40 cellular contexts compared by ENCODE assay signal in genomic region chr5:97475847-97476246, GRCh38.
"Had no signal": no experiment of that assay in that cellular context is flagged by ENCODE, and none has a peak within 500 bp of the region (broad histone marks: within the 10 kb centered on the region; RNA-seq: fewer than 3 reads in every experiment).

No MANE protein-coding gene starts in this region.

- H3K36me3 ChIP-seq: adrenal gland, ascending aorta, brain microvascular endothelial cell, breast epithelium, cardiac muscle cell had no signal

- FAIRE-seq: astrocyte, bronchial epithelial cell had no signal

- H3K4me1 ChIP-seq: adrenal gland, ascending aorta, body of pancreas, breast epithelium had no signal

- H3K36me3 Mint-ChIP-seq: activated naive CD4-positive, alpha-beta T cell treated with anti-CD3 and anti-CD28 coated beads, Interleukin-2, amount 10 ng/mL, durations not matched to agents 7 days and 5 days; activated naive CD4-positive, alpha-beta T cell treated with anti-CD3 and anti-CD28 coated beads, Interleukin-2, amount 50 U/mL, for 24 hours; activated naive CD4-positive, alpha-beta T cell treated with anti-CD3 and anti-CD28 coated beads, Interleukin-2, amount 50 U/mL, for 72 hours; activated naive CD8-positive, alpha-beta T cell; activated naive CD8-positive, alpha-beta T cell treated with anti-CD3 and anti-CD28 coated beads for 36 hours; activated naive CD8-positive, alpha-beta T cell treated with anti-CD3 and anti-CD28 coated beads, Interleukin-2, amount 10 ng/mL, durations not matched to agents 7 days and 5 days; brain had no signal

- ATAC-seq: activated naive CD4-positive, alpha-beta T cell treated with anti-CD3 and anti-CD28 coated beads, Interleukin-2, amount 50 U/mL, for 72 hours; activated naive CD8-positive, alpha-beta T cell treated with anti-CD3 and anti-CD28 coated beads, Interleukin-2, amount 50 U/mL, for 24 hours; activated T-cell treated with anti-CD3 and anti-CD28 coated beads, Interleukin-2, amount 50 U/mL, for 4 hours; activated T-cell treated with anti-CD3 and anti-CD28 coated beads, Interleukin-2, amount 50 U/mL, for 72 hours; activated T-helper 17 cell treated with anti-CD3 and anti-CD28 coated beads, Interleukin-2, amount 50 U/mL, for 72 hours; body of pancreas had no signal

- H3K4me3 Mint-ChIP-seq: activated naive CD4-positive, alpha-beta T cell treated with anti-CD3 and anti-CD28 coated beads for 36 hours; activated naive CD4-positive, alpha-beta T cell treated with anti-CD3 and anti-CD28 coated beads, Interleukin-2, amount 10 ng/mL, durations not matched to agents 7 days and 5 days; activated naive CD4-positive, alpha-beta T cell treated with anti-CD3 and anti-CD28 coated beads, Interleukin-2, amount 50 U/mL, for 24 hours; activated naive CD8-positive, alpha-beta T cell; activated naive CD8-positive, alpha-beta T cell treated with anti-CD3 and anti-CD28 coated beads for 36 hours; activated naive CD8-positive, alpha-beta T cell treated with anti-CD3 and anti-CD28 coated beads, Interleukin-2, amount 10 ng/mL, durations not matched to agents 7 days and 5 days; activated naive CD8-positive, alpha-beta T cell treated with anti-CD3 and anti-CD28 coated beads, Interleukin-2, amount 50 U/mL, for 24 hours; activated T-cell treated with anti-CD3 and anti-CD28 coated beads, Interleukin-2, amount 50 U/mL, for 24 hours; activated T-cell treated with anti-CD3 and anti-CD28 coated beads, Interleukin-2, amount 50 U/mL, for 4 hours; activated T-cell treated with anti-CD3 and anti-CD28 coated beads, Interleukin-2, amount 50 U/mL, for 72 hours; activated T-helper 1 cell treated with anti-CD3 and anti-CD28 coated beads, Interleukin-12 subunit alpha, Interleukin-12 subunit beta, Interleukin-2, Interleukin-4 antibody, amounts not matched to agents 30 ng/mL and 10 ng/mL and 1 ng/mL, durations not matched to agents 14 hours and 24 hours and 36 hours; activated T-helper 17 cell treated with anti-CD3 and anti-CD28 coated beads, Interleukin-2, amount 50 U/mL, for 72 hours; brain; central memory CD8-positive, alpha-beta T cell had no signal

- H3K27me3 Mint-ChIP-seq: activated naive CD4-positive, alpha-beta T cell treated with anti-CD3 and anti-CD28 coated beads, Interleukin-2, amount 10 ng/mL, durations not matched to agents 7 days and 5 days; activated naive CD8-positive, alpha-beta T cell treated with anti-CD3 and anti-CD28 coated beads for 36 hours; activated T-cell treated with anti-CD3 and anti-CD28 coated beads, Interleukin-2, amount 50 U/mL, for 24 hours; activated T-helper 17 cell treated with anti-CD3 and anti-CD28 coated beads, Interleukin-2, amount 50 U/mL, for 72 hours; brain; central memory CD8-positive, alpha-beta T cell had no signal

- H3K9me3 Mint-ChIP-seq: activated naive CD4-positive, alpha-beta T cell treated with anti-CD3 and anti-CD28 coated beads for 36 hours; activated naive CD4-positive, alpha-beta T cell treated with anti-CD3 and anti-CD28 coated beads, Interleukin-2, amount 10 ng/mL, durations not matched to agents 7 days and 5 days; activated naive CD4-positive, alpha-beta T cell treated with anti-CD3 and anti-CD28 coated beads, Interleukin-2, amount 50 U/mL, for 24 hours; activated naive CD4-positive, alpha-beta T cell treated with anti-CD3 and anti-CD28 coated beads, Interleukin-2, amount 50 U/mL, for 72 hours; activated naive CD8-positive, alpha-beta T cell treated with anti-CD3 and anti-CD28 coated beads for 36 hours; activated naive CD8-positive, alpha-beta T cell treated with anti-CD3 and anti-CD28 coated beads, Interleukin-2, amount 10 ng/mL, durations not matched to agents 7 days and 5 days; activated naive CD8-positive, alpha-beta T cell treated with anti-CD3 and anti-CD28 coated beads, Interleukin-2, amount 50 U/mL, for 24 hours; activated T-cell treated with anti-CD3 and anti-CD28 coated beads, Interleukin-2, amount 50 U/mL, for 24 hours; activated T-cell treated with anti-CD3 and anti-CD28 coated beads, Interleukin-2, amount 50 U/mL, for 4 hours; activated T-cell treated with anti-CD3 and anti-CD28 coated beads, Interleukin-2, amount 50 U/mL, for 72 hours; activated T-helper 1 cell treated with anti-CD3 and anti-CD28 coated beads, Interleukin-12 subunit alpha, Interleukin-12 subunit beta, Interleukin-2, Interleukin-4 antibody, amounts not matched to agents 30 ng/mL and 10 ng/mL and 1 ng/mL, durations not matched to agents 14 hours and 24 hours and 36 hours; activated T-helper 17 cell treated with anti-CD3 and anti-CD28 coated beads, Interleukin-2, amount 50 U/mL, for 72 hours; activated T-helper 2 cell treated with anti-CD3 and anti-CD28 coated beads, Interferon-gamma antibody, Interleukin-2, Interleukin-4, amounts not matched to agents 10 μg/mL and 5 μg/mL and 100 μg/mL, durations not matched to agents 14 hours and 24 hours and 36 hours; central memory CD8-positive, alpha-beta T cell had no signal

- H3K27ac ChIP-seq: adrenal gland, ascending aorta, body of pancreas, brain microvascular endothelial cell, breast epithelium, cardiac muscle cell had no signal

- H3K4me1 Mint-ChIP-seq: activated naive CD4-positive, alpha-beta T cell treated with anti-CD3 and anti-CD28 coated beads, Interleukin-2, amount 10 ng/mL, durations not matched to agents 7 days and 5 days; activated naive CD4-positive, alpha-beta T cell treated with anti-CD3 and anti-CD28 coated beads, Interleukin-2, amount 50 U/mL, for 24 hours; activated naive CD8-positive, alpha-beta T cell treated with anti-CD3 and anti-CD28 coated beads for 36 hours; activated naive CD8-positive, alpha-beta T cell treated with anti-CD3 and anti-CD28 coated beads, Interleukin-2, amount 10 ng/mL, durations not matched to agents 7 days and 5 days; activated naive CD8-positive, alpha-beta T cell treated with anti-CD3 and anti-CD28 coated beads, Interleukin-2, amount 50 U/mL, for 24 hours; activated T-helper 17 cell treated with anti-CD3 and anti-CD28 coated beads, Interleukin-2, amount 50 U/mL, for 72 hours; central memory CD8-positive, alpha-beta T cell had no signal

- DNase-seq: activated effector memory CD4-positive, alpha-beta T cell treated with anti-CD3 and anti-CD28 coated beads, Interleukin-2, amount 50 U/mL, for 16 hours; activated effector memory CD4-positive, alpha-beta T cell treated with Interleukin-2 at 50 U/mL for 16 hours; activated gamma-delta T cell; activated gamma-delta T cell treated with Interleukin-2 at 50 U/mL for 16 hours; activated naive CD4-positive, alpha-beta T cell; activated naive CD4-positive, alpha-beta T cell treated with anti-CD3 and anti-CD28 coated beads for 36 hours; activated naive CD4-positive, alpha-beta T cell treated with anti-CD3 and anti-CD28 coated beads, Interleukin-2, amount 10 ng/mL, durations not matched to agents 7 days and 5 days; activated naive CD4-positive, alpha-beta T cell treated with anti-CD3 and anti-CD28 coated beads, Interleukin-2, amount 50 U/mL, for 16 hours; activated naive CD4-positive, alpha-beta T cell treated with Interleukin-2 at 50 U/mL for 16 hours; activated naive CD8-positive, alpha-beta T cell treated with anti-CD3 and anti-CD28 coated beads for 36 hours; activated naive CD8-positive, alpha-beta T cell treated with anti-CD3 and anti-CD28 coated beads, Interleukin-2, amount 10 ng/mL, durations not matched to agents 7 days and 5 days; activated naive CD8-positive, alpha-beta T cell treated with anti-CD3 and anti-CD28 coated beads, Interleukin-2, amount 50 U/mL, for 24 hours; activated T-cell treated with anti-CD3 and anti-CD28 coated beads, Interleukin-2, amount 50 U/mL, for 1 hour; activated T-cell treated with anti-CD3 and anti-CD28 coated beads, Interleukin-2, amount 50 U/mL, for 24 hours; activated T-cell treated with anti-CD3 and anti-CD28 coated beads, Interleukin-2, amount 50 U/mL, for 4 hours; activated T-cell treated with anti-CD3 and anti-CD28 coated beads, Interleukin-2, amount 50 U/mL, for 48 hours; activated T-cell treated with anti-CD3 and anti-CD28 coated beads, Interleukin-2, amount 50 U/mL, for 72 hours; adrenal gland; amniotic stem cell; amygdala; anterior cingulate cortex; aorta; body of pancreas; brain microvascular endothelial cell; caudate nucleus; central memory CD4-positive, alpha-beta T cell; cerebellar nuclear complex had no signal

- H3K27me3 ChIP-seq: adrenal gland, ascending aorta, body of pancreas, brain microvascular endothelial cell, breast epithelium, cardiac muscle cell had no signal

- H3K9me3 ChIP-seq: adrenal gland, ascending aorta, body of pancreas had no signal

- H3K4me3 ChIP-seq: adrenal gland, ascending aorta, body of pancreas, breast epithelium, cardiac muscle cell had no signal

- H3K27ac Mint-ChIP-seq: activated naive CD4-positive, alpha-beta T cell treated with anti-CD3 and anti-CD28 coated beads for 36 hours; activated naive CD4-positive, alpha-beta T cell treated with anti-CD3 and anti-CD28 coated beads, Interleukin-2, amount 10 ng/mL, durations not matched to agents 7 days and 5 days; activated naive CD4-positive, alpha-beta T cell treated with anti-CD3 and anti-CD28 coated beads, Interleukin-2, amount 50 U/mL, for 24 hours; activated naive CD4-positive, alpha-beta T cell treated with anti-CD3 and anti-CD28 coated beads, Interleukin-2, amount 50 U/mL, for 72 hours; activated naive CD8-positive, alpha-beta T cell; activated naive CD8-positive, alpha-beta T cell treated with anti-CD3 and anti-CD28 coated beads for 36 hours; activated naive CD8-positive, alpha-beta T cell treated with anti-CD3 and anti-CD28 coated beads, Interleukin-2, amount 10 ng/mL, durations not matched to agents 7 days and 5 days; activated naive CD8-positive, alpha-beta T cell treated with anti-CD3 and anti-CD28 coated beads, Interleukin-2, amount 50 U/mL, for 24 hours; activated T-cell treated with anti-CD3 and anti-CD28 coated beads, Interleukin-2, amount 50 U/mL, for 24 hours; activated T-cell treated with anti-CD3 and anti-CD28 coated beads, Interleukin-2, amount 50 U/mL, for 72 hours; activated T-helper 1 cell treated with anti-CD3 and anti-CD28 coated beads, Interleukin-12 subunit alpha, Interleukin-12 subunit beta, Interleukin-2, Interleukin-4 antibody, amounts not matched to agents 30 ng/mL and 10 ng/mL and 1 ng/mL, durations not matched to agents 14 hours and 24 hours and 36 hours; activated T-helper 17 cell treated with anti-CD3 and anti-CD28 coated beads, Interleukin-2, amount 50 U/mL, for 72 hours; activated T-helper 2 cell treated with anti-CD3 and anti-CD28 coated beads, Interferon-gamma antibody, Interleukin-2, Interleukin-4, amounts not matched to agents 10 μg/mL and 5 μg/mL and 100 μg/mL, durations not matched to agents 14 hours and 24 hours and 36 hours; brain had no signal
